ENCODE assay signal across 19 cellular contexts in genomic region chr4:2804973-2805501, GRCh38. TPM values are rescaled to one million over a fixed set of nuclear protein-coding genes. Genes with fewer than 3 reads are reported as not detected.
DNase-seq lines count a peak whose midpoint lies in the region; ATAC-seq, FAIRE-seq and TF ChIP-seq lines count a peak whose summit lies in the region.
"Had no signal": no experiment of that assay in that cellular context is flagged by ENCODE, and none has a peak within 500 bp of the region (broad histone marks: within the 10 kb centered on the region; RNA-seq: fewer than 3 reads in every experiment).

No MANE protein-coding gene starts in this region.

- no peak for FAIRE-seq in RCC 7860 (lab: Jason Lieb, UNC)
- FAIRE-seq: A549, bronchial epithelial cell, frontal cortex, G401.6 had no signal

- H3K36me3 ChIP-seq in esophagus squamous epithelium = no peaks in the 10 kb centered on the region
- H3K36me3 ChIP-seq in upper lobe of right lung = no peaks in the 10 kb centered on the region
- no peaks in the 10 kb centered on the region for H3K36me3 ChIP-seq in naive thymus-derived CD4-positive, alpha-beta T cell (ENCODE audit: control insufficient read depth in 2 of 3, insufficient read depth in 3 of 3, low read length in 3 of 3)
- H3K36me3 ChIP-seq in brain microvascular endothelial cell (replicated peaks) = no peaks in the 10 kb centered on the region
- H3K36me3 ChIP-seq: WERI-Rb-1 had no signal

- POLR2A ChIA-PET in naive thymus-derived CD4-positive, alpha-beta T cell (lab: Charles Lee) = interaction anchor here (0.6 kb wide), 1 partner anchor 30 kb away, joined by 3 read pairs; no protein-coding TSS in a partner anchor

- H3K9me3 ChIP-seq in esophagus squamous epithelium = no peaks in the 10 kb centered on the region
- H3K9me3 ChIP-seq in upper lobe of right lung = no peaks in the 10 kb centered on the region
- no peaks in the 10 kb centered on the region for H3K9me3 ChIP-seq in naive thymus-derived CD4-positive, alpha-beta T cell (ENCODE audit: control insufficient read depth in 2 of 3, low read length in 3 of 3)
- H3K9me3 ChIP-seq: A549 had no signal

- H3K4me1 Mint-ChIP-seq in natural killer cell treated with Interleukin-12 subunit alpha and Interleukin-12 subunit beta and Interleukin-15 and Interleukin-18, amount 100 ng/mL, for 72 hours (ENCODE audit: low read depth in 2 of 2) = peaks cover 11 to 18% of the 10 kb centered on the region in 2 donors
- H3K4me1 Mint-ChIP-seq in naive thymus-derived CD4-positive, alpha-beta T cell = peaks cover 4 to 29% (median 13%) of the 10 kb centered on the region in 7 donors

- no peak for TF ChIP-seq CTCF in esophagus squamous epithelium (IDR thresholded peaks at IDR 0.05)
- no peak for TF ChIP-seq CTCF in upper lobe of right lung (IDR thresholded peaks at IDR 0.05)
- no peak for TF ChIP-seq CTCF in brain microvascular endothelial cell (IDR thresholded peaks at IDR 0.05; ENCODE audit: low read depth, low read length, missing control alignments)

- 71 to 75% methylated on average over 5 to 12 of the region's 13 CpGs for WGBS in esophagus squamous epithelium, 2 donors

- CTCF ChIA-PET in naive thymus-derived CD4-positive, alpha-beta T cell (lab: Charles Lee) = no interaction called here

- peak overlapping the region in 1 of 2 donors; percentile 21 for H3K27ac Mint-ChIP-seq in natural killer cell treated with Interleukin-12 subunit alpha and Interleukin-12 subunit beta and Interleukin-15 and Interleukin-18, amount 100 ng/mL, for 72 hours
- no peak overlapping the region for H3K27ac Mint-ChIP-seq in naive thymus-derived CD4-positive, alpha-beta T cell

- H3K9me3 Mint-ChIP-seq in natural killer cell treated with Interleukin-12 subunit alpha and Interleukin-12 subunit beta and Interleukin-15 and Interleukin-18, amount 100 ng/mL, for 72 hours = no peaks in the 10 kb centered on the region
- peaks cover 0 to 1% (median 0%) of the 10 kb centered on the region in 11 donors for H3K9me3 Mint-ChIP-seq in naive thymus-derived CD4-positive, alpha-beta T cell

- intact Hi-C loops in Right ventricle myocardium inferior (cut with DNase I) = loop anchor here (5.0 kb wide), 2 partner anchors 37 to 43 kb away; partner anchors contain the start of gene ADD1
- intact Hi-C loops in cardiac septum (cut with DNase I) = no loop called here
- intact Hi-C loops in esophagus squamous epithelium (cut with DNase I) = no loop called here
- intact Hi-C loops in upper lobe of right lung (cut with DNase I) = no loop called here
- intact Hi-C loops in naive thymus-derived CD4-positive, alpha-beta T cell (cut with micrococcal nuclease) = no loop called here

- peak overlapping the region; percentile 57 to 91 (median 78) for H3K27ac ChIP-seq in esophagus squamous epithelium
- peak overlapping the region; percentile 85 for H3K27ac ChIP-seq in upper lobe of right lung
- H3K27ac ChIP-seq in naive thymus-derived CD4-positive, alpha-beta T cell (ENCODE audit: low read depth, low read length) = no peak overlapping the region
- no peak overlapping the region for H3K27ac ChIP-seq in brain microvascular endothelial cell
- H3K27ac ChIP-seq: A549, WERI-Rb-1 had no signal

- ATAC-seq in Right ventricle myocardium inferior (no peak), upper lobe of right lung (no peak)
- ATAC-seq in natural killer cell treated with Interleukin-12 subunit alpha and Interleukin-12 subunit beta and Interleukin-15 and Interleukin-18, amount 100 ng/mL, for 72 hours = no peak
- no peak for ATAC-seq in naive thymus-derived CD4-positive, alpha-beta T cell
- ATAC-seq: A549 had no signal

- H3K36me3 Mint-ChIP-seq in natural killer cell treated with Interleukin-12 subunit alpha and Interleukin-12 subunit beta and Interleukin-15 and Interleukin-18, amount 100 ng/mL, for 72 hours = no peaks in the 10 kb centered on the region
- H3K36me3 Mint-ChIP-seq in naive thymus-derived CD4-positive, alpha-beta T cell = no peaks in the 10 kb centered on the region

- in situ Hi-C loops in brain microvascular endothelial cell (cut with HindIII; ENCODE audit: low pct_ligation_motif_present, low sequenced_read_pairs) = no loop called here

- H3K27me3 Mint-ChIP-seq in natural killer cell treated with Interleukin-12 subunit alpha and Interleukin-12 subunit beta and Interleukin-15 and Interleukin-18, amount 100 ng/mL, for 72 hours = no peaks in the 10 kb centered on the region
- H3K27me3 Mint-ChIP-seq in naive thymus-derived CD4-positive, alpha-beta T cell = no peaks in the 10 kb centered on the region

- no peaks in the 10 kb centered on the region for H3K27me3 ChIP-seq in esophagus squamous epithelium
- H3K27me3 ChIP-seq in upper lobe of right lung = no peaks in the 10 kb centered on the region
- no peaks in the 10 kb centered on the region for H3K27me3 ChIP-seq in naive thymus-derived CD4-positive, alpha-beta T cell (ENCODE audit: control insufficient read depth in 2 of 2, insufficient read depth in 2 of 2, low read length in 2 of 2)
- H3K27me3 ChIP-seq in brain microvascular endothelial cell (replicated peaks) = no peaks in the 10 kb centered on the region

- peak overlapping the region in 1 of 4 donors; percentile 40 for H3K4me3 ChIP-seq in esophagus squamous epithelium
- no peak overlapping the region for H3K4me3 ChIP-seq in upper lobe of right lung
- no peak overlapping the region for H3K4me3 ChIP-seq in naive thymus-derived CD4-positive, alpha-beta T cell (ENCODE audit: low read length)
- no peak overlapping the region for H3K4me3 ChIP-seq in brain microvascular endothelial cell (ENCODE audit: low read depth, low read length)
- H3K4me3 ChIP-seq: A549 had no signal

- TF ChIP-seq POLR2A in esophagus squamous epithelium (IDR thresholded peaks at IDR 0.05) = no peak

- H3K4me3 Mint-ChIP-seq in natural killer cell treated with Interleukin-12 subunit alpha and Interleukin-12 subunit beta and Interleukin-15 and Interleukin-18, amount 100 ng/mL, for 72 hours = no peak overlapping the region
- H3K4me3 Mint-ChIP-seq in naive thymus-derived CD4-positive, alpha-beta T cell = no peak overlapping the region

- H3K4me1 ChIP-seq in esophagus squamous epithelium (peaks cover 61 to 95% (median 88%) of the 10 kb centered on the region in 3 donors), upper lobe of right lung (peaks cover 85% of the 10 kb centered on the region)
- H3K4me1 ChIP-seq in naive thymus-derived CD4-positive, alpha-beta T cell (ENCODE audit: control insufficient read depth in 2 of 2, insufficient read depth in 2 of 2, low read length in 2 of 2) = peaks cover 10 to 16% of the 10 kb centered on the region in 2 donors

- DNase-seq in Right ventricle myocardium inferior (ENCODE audit: missing footprints) (peak; percentile 42), cardiac septum (ENCODE audit: low spot score) (no peak), esophagus squamous epithelium (lab: John Stamatoyannopoulos, UW) (no peak), upper lobe of right lung (no peak), brain microvascular endothelial cell (no peak), RCC 7860 (ENCODE audit: low spot score) (no peak)
- peak; percentile 34 for DNase-seq in natural killer cell treated with Interleukin-12 subunit alpha and Interleukin-12 subunit beta and Interleukin-15 and Interleukin-18, amount 100 ng/mL, for 72 hours (ENCODE audit: low spot score)
- DNase-seq in naive thymus-derived CD4-positive, alpha-beta T cell = no peak
- DNase-seq: activated gamma-delta T cell treated with Interleukin-2 at 50 U/mL for 16 hours; COR-L47; KBM-7; NCI-H510A treated with DMSO at 0.1 percent for 48 hours; OCI-M1; stimulated activated CD4-positive, alpha-beta T cell treated with anti-CD3 and anti-CD28 coated beads, Interleukin-2, amount 100 ng/mL, for 24 hours; WERI-Rb-1 had no signal

RNA-seq across cellular contexts. Expression of gene SH3BP2, which starts 12.2 kb away (rescaled TPM):
- total RNA-seq in Right ventricle myocardium inferior (32.2 TPM), cardiac septum (19.1 TPM), esophagus squamous epithelium (10 to 100 TPM; 13.5 to 36.8 (median 34.0) TPM), upper lobe of right lung (99.0 TPM)
- 100 to 1,000 TPM; 121 to 129 TPM for total RNA-seq in natural killer cell treated with Interleukin-12 subunit alpha and Interleukin-12 subunit beta and Interleukin-15 and Interleukin-18, amount 100 ng/mL, for 72 hours
- 100 to 1,000 TPM in 1 of 5 experiments, 10 to 100 TPM in 4; 22.7 to 269 (median 59.6) TPM for total RNA-seq in naive thymus-derived CD4-positive, alpha-beta T cell
- 10 to 100 TPM in 1 of 2 donors, 1 to 10 TPM in 1; 5.9 to 11.3 TPM for polyA plus RNA-seq in naive thymus-derived CD4-positive, alpha-beta T cell

RNA-seq across cellular contexts. Expression of gene ADD1, which starts 38.6 kb away (rescaled TPM):
- total RNA-seq in Right ventricle myocardium inferior (231 TPM), cardiac septum (213 TPM), esophagus squamous epithelium (100 to 1,000 TPM in 2 of 4 donors, 10 to 100 TPM in 2; 81.7 to 144 (median 103) TPM), upper lobe of right lung (286 TPM)
- total RNA-seq in natural killer cell treated with Interleukin-12 subunit alpha and Interleukin-12 subunit beta and Interleukin-15 and Interleukin-18, amount 100 ng/mL, for 72 hours = 100 to 1,000 TPM; 259 to 291 TPM
- 100 to 1,000 TPM; 211 to 300 (median 282) TPM for total RNA-seq in naive thymus-derived CD4-positive, alpha-beta T cell
- 100 to 1,000 TPM; 152 to 164 TPM for polyA plus RNA-seq in naive thymus-derived CD4-positive, alpha-beta T cell

RNA-seq across cellular contexts. Expression of gene TNIP2, which starts 48.9 kb away (rescaled TPM):
- total RNA-seq in Right ventricle myocardium inferior (29.6 TPM), cardiac septum (22.6 TPM), esophagus squamous epithelium (10 to 100 TPM; 40.1 to 58.2 (median 45.5) TPM), upper lobe of right lung (43.4 TPM)
- total RNA-seq in natural killer cell treated with Interleukin-12 subunit alpha and Interleukin-12 subunit beta and Interleukin-15 and Interleukin-18, amount 100 ng/mL, for 72 hours = 10 to 100 TPM; 80.9 to 89.3 TPM
- 10 to 100 TPM; 39.4 to 56.0 (median 43.6) TPM for total RNA-seq in naive thymus-derived CD4-positive, alpha-beta T cell
- polyA plus RNA-seq in naive thymus-derived CD4-positive, alpha-beta T cell = 10 to 100 TPM; 33.6 to 55.3 TPM

Comparison
In these comparisons a context has a peak if more than half of its experiments do, and no peak if none do; other contexts are left out.
1. DNase-seq: peak in Right ventricle myocardium inferior (single experiment) and natural killer cell treated with Interleukin-12 subunit alpha and Interleukin-12 subunit beta and Interleukin-15 and Interleukin-18, amount 100 ng/mL, for 72 hours (single experiment); none in cardiac septum (single experiment), esophagus squamous epithelium (single experiment), upper lobe of right lung (single experiment), naive thymus-derived CD4-positive, alpha-beta T cell (0 of 9), brain microvascular endothelial cell (single experiment) and RCC 7860 (single experiment).
2. H3K27ac ChIP-seq: peak in esophagus squamous epithelium (4 of 4) and upper lobe of right lung (single experiment); none in naive thymus-derived CD4-positive, alpha-beta T cell (single experiment) and brain microvascular endothelial cell (single experiment).